ENCODE assay signal across 16 cellular contexts in the genomic region with DNA sequence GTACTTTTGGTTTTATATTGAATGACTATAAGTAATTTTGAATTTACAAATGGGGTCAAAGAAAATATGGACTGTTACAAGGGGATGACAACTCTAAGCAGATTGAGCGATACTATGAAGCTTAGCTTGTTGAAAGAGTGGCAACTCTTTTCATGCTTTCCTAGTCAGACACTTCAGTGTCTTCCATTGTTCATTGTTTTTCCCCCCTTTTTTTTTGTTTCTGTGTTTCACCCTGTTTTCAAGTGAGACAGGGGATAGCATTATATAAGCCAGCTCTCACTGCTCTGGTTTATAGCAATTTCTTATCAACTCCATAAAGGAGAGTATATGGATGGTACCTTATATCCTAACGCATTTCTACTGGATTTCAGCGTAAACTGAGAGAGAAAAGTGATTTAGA. TPM values are rescaled to one million over a fixed set of nuclear protein-coding genes. Genes with fewer than 3 reads are reported as not detected.
DNase-seq lines count a peak whose midpoint lies in the region; ATAC-seq and TF ChIP-seq lines count a peak whose summit lies in the region.
"Had no signal": no experiment of that assay in that cellular context is flagged by ENCODE, and none has a peak within 500 bp of the region (broad histone marks: within the 10 kb centered on the region; RNA-seq: fewer than 3 reads in every experiment).

No MANE protein-coding gene starts in this region.

- no peak for ATAC-seq in T-helper 17 cell
- no peak for ATAC-seq in HG03196 (IDR thresholded peaks at IDR 0.05; ENCODE audit: unreplicated experiment)
- no peak for ATAC-seq in WTC11
- ATAC-seq in HG03565 (IDR thresholded peaks at IDR 0.05; ENCODE audit: unreplicated experiment) = no peak
- ATAC-seq: A549, GM23338 had no signal

- POLR2A ChIA-PET in WTC11 (lab: Charles Lee) = no interaction called here

- H3K27me3 Mint-ChIP-seq in T-helper 17 cell = no peaks in the 10 kb centered on the region
- H3K27me3 Mint-ChIP-seq in WTC11 (ENCODE audit: low read depth) = no peaks in the 10 kb centered on the region
- H3K27me3 Mint-ChIP-seq: CD4-positive, alpha-beta memory T cell had no signal

- peak overlapping the region in 6 of 59 donors; percentile 0 to 25 (median 8) for H3K4me3 ChIP-seq in dorsolateral prefrontal cortex
- H3K4me3 ChIP-seq: A549, BLaER1, GM23338 had no signal

- peaks cover 10% of the 10 kb centered on the region for H3K4me1 Mint-ChIP-seq in T-helper 17 cell
- peaks cover 4% of the 10 kb centered on the region; the same call in 1 of the 2 replicates for H3K4me1 Mint-ChIP-seq in WTC11
- H3K4me1 Mint-ChIP-seq: GM23338 had no signal

- CTCF ChIA-PET in WTC11 (lab: Charles Lee) = interaction anchor here (3.9 kb wide), 1 partner anchor 216 kb away, joined by 19 read pairs; a partner anchor contains a TSS

- TF ChIP-seq CTCF in dorsolateral prefrontal cortex (IDR thresholded peaks at IDR 0.05 in 54 of 56, conservative IDR thresholded peaks at IDR 0.05 in 2 of 56; ENCODE audit: low read depth in 1 of 56, partially characterized antibody in 56 of 56) (peak in 2 of 56 donors; percentile 17), WTC11 (IDR thresholded peaks at IDR 0.05) (no peak)

- H3K36me3 Mint-ChIP-seq in T-helper 17 cell (ENCODE audit: low read depth) (peaks cover 10% of the 10 kb centered on the region), WTC11 (peaks cover 8% of the 10 kb centered on the region)

- H3K27ac ChIP-seq in dorsolateral prefrontal cortex = peak overlapping the region in 58 of 59 donors; percentile 33 to 94 (median 80)
- H3K27ac ChIP-seq: 22Rv1, A549, BLaER1, HL-60 had no signal

- no peaks in the 10 kb centered on the region for H3K9me3 ChIP-seq in T-helper 17 cell (ENCODE audit: control insufficient read depth, low read length, poor library complexity, severe bottlenecking)
- H3K9me3 ChIP-seq: A549, BLaER1 had no signal

- no peak overlapping the region for H3K4me3 Mint-ChIP-seq in T-helper 17 cell
- no peak overlapping the region for H3K4me3 Mint-ChIP-seq in WTC11
- H3K4me3 Mint-ChIP-seq: CD14-positive monocyte; CD4-positive, alpha-beta memory T cell; GM23338 had no signal

- no peaks in the 10 kb centered on the region for H3K9me3 Mint-ChIP-seq in WTC11
- H3K9me3 Mint-ChIP-seq: CD14-positive monocyte; CD4-positive, alpha-beta memory T cell; GM23338 had no signal

- peak overlapping the region; percentile 71 for H3K27ac Mint-ChIP-seq in T-helper 17 cell
- H3K27ac Mint-ChIP-seq in WTC11 = no peak overlapping the region
- H3K27ac Mint-ChIP-seq: GM23338 had no signal

- H3K27me3 ChIP-seq in dorsolateral prefrontal cortex = no peaks in the 10 kb centered on the region
- H3K27me3 ChIP-seq: BLaER1 had no signal

- DNase-seq in T-helper 17 cell = no peak
- DNase-seq in dorsolateral prefrontal cortex = no peak
- DNase-seq in midbrain (lab: John Stamatoyannopoulos, UW) = peak; percentile 45
- peak; percentile 78 for DNase-seq in superior temporal gyrus (ENCODE audit: extremely low spot score)
- DNase-seq in WTC11 (ENCODE audit: low spot score) = no peak
- DNase-seq: CD4-positive, alpha-beta memory T cell; DMS79 treated with DMSO at 0.1 percent for 48 hours; HCEC 1CT had no signal

- intact Hi-C loops in dorsolateral prefrontal cortex (cut with DNase I) = no loop called here

TF ChIP-seq in WTC11, 78 proteins besides CTCF, POLR2A, EP300 and RAD21 (continues in another document):
- TF ChIP-seq MXD4 (CRISPR knock-in tag; IDR thresholded peaks at IDR 0.05; ENCODE audit: borderline replicate concordance) = no peak
- TF ChIP-seq, protein P1, sequence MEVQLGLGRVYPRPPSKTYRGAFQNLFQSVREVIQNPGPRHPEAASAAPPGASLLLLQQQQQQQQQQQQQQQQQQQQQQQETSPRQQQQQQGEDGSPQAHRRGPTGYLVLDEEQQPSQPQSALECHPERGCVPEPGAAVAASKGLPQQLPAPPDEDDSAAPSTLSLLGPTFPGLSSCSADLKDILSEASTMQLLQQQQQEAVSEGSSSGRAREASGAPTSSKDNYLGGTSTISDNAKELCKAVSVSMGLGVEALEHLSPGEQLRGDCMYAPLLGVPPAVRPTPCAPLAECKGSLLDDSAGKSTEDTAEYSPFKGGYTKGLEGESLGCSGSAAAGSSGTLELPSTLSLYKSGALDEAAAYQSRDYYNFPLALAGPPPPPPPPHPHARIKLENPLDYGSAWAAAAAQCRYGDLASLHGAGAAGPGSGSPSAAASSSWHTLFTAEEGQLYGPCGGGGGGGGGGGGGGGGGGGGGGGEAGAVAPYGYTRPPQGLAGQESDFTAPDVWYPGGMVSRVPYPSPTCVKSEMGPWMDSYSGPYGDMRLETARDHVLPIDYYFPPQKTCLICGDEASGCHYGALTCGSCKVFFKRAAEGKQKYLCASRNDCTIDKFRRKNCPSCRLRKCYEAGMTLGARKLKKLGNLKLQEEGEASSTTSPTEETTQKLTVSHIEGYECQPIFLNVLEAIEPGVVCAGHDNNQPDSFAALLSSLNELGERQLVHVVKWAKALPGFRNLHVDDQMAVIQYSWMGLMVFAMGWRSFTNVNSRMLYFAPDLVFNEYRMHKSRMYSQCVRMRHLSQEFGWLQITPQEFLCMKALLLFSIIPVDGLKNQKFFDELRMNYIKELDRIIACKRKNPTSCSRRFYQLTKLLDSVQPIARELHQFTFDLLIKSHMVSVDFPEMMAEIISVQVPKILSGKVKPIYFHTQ (CRISPR knock-in tag; IDR thresholded peaks at IDR 0.05) = no peak
- TF ChIP-seq, protein P2, sequence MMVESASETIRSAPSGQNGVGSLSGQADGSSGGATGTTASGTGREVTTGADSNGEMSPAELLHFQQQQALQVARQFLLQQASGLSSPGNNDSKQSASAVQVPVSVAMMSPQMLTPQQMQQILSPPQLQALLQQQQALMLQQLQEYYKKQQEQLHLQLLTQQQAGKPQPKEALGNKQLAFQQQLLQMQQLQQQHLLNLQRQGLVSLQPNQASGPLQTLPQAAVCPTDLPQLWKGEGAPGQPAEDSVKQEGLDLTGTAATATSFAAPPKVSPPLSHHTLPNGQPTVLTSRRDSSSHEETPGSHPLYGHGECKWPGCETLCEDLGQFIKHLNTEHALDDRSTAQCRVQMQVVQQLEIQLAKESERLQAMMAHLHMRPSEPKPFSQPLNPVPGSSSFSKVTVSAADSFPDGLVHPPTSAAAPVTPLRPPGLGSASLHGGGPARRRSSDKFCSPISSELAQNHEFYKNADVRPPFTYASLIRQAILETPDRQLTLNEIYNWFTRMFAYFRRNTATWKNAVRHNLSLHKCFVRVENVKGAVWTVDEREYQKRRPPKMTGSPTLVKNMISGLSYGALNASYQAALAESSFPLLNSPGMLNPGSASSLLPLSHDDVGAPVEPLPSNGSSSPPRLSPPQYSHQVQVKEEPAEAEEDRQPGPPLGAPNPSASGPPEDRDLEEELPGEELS (CRISPR knock-in tag; IDR thresholded peaks at IDR 0.05) = no peak
- no peak for TF ChIP-seq NFATC4 (CRISPR knock-in tag; IDR thresholded peaks at IDR 0.05)
- TF ChIP-seq, protein P3, sequence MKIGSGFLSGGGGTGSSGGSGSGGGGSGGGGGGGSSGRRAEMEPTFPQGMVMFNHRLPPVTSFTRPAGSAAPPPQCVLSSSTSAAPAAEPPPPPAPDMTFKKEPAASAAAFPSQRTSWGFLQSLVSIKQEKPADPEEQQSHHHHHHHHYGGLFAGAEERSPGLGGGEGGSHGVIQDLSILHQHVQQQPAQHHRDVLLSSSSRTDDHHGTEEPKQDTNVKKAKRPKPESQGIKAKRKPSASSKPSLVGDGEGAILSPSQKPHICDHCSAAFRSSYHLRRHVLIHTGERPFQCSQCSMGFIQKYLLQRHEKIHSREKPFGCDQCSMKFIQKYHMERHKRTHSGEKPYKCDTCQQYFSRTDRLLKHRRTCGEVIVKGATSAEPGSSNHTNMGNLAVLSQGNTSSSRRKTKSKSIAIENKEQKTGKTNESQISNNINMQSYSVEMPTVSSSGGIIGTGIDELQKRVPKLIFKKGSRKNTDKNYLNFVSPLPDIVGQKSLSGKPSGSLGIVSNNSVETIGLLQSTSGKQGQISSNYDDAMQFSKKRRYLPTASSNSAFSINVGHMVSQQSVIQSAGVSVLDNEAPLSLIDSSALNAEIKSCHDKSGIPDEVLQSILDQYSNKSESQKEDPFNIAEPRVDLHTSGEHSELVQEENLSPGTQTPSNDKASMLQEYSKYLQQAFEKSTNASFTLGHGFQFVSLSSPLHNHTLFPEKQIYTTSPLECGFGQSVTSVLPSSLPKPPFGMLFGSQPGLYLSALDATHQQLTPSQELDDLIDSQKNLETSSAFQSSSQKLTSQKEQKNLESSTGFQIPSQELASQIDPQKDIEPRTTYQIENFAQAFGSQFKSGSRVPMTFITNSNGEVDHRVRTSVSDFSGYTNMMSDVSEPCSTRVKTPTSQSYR (CRISPR knock-in tag; IDR thresholded peaks at IDR 0.05) = no peak
- no peak for TF ChIP-seq KAT7 (CRISPR knock-in tag; IDR thresholded peaks at IDR 0.05; ENCODE audit: borderline replicate concordance)
- TF ChIP-seq, protein P4, sequence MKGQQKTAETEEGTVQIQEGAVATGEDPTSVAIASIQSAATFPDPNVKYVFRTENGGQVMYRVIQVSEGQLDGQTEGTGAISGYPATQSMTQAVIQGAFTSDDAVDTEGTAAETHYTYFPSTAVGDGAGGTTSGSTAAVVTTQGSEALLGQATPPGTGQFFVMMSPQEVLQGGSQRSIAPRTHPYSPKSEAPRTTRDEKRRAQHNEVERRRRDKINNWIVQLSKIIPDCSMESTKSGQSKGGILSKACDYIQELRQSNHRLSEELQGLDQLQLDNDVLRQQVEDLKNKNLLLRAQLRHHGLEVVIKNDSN (CRISPR knock-in tag; IDR thresholded peaks at IDR 0.05) = no peak
- no peak for TF ChIP-seq SP1 (CRISPR knock-in tag; conservative IDR thresholded peaks at IDR 0.05)
- TF ChIP-seq CREB1 (CRISPR knock-in tag; IDR thresholded peaks at IDR 0.05) = no peak
- TF ChIP-seq FOXJ3 (CRISPR knock-in tag; IDR thresholded peaks at IDR 0.05; ENCODE audit: borderline replicate concordance) = no peak
- no peak for TF ChIP-seq SMAD3 (CRISPR knock-in tag; IDR thresholded peaks at IDR 0.05; ENCODE audit: borderline replicate concordance)

RNA-seq across cellular contexts. Expression of a gene that starts 24.6 kb away (rescaled TPM):
- total RNA-seq in T-helper 17 cell (100 to 1,000 TPM; 108 to 113 TPM), dorsolateral prefrontal cortex (1,000 to 10,000 TPM in 2 of 120 experiments, 100 to 1,000 TPM in 118; 437 to 1,009 (median 790) TPM), WTC11 (2021) (347 to 366 TPM (median 363 TPM) in 3 replicates)

RNA-seq across cellular contexts. Expression of a gene that starts 56.7 kb away (rescaled TPM):
- 1 to 10 TPM; 1.3 to 3.9 TPM for total RNA-seq in T-helper 17 cell
- 10 to 100 TPM in 119 of 120 experiments, 1 to 10 TPM in 1; 9.9 to 40.2 (median 19.8) TPM for total RNA-seq in dorsolateral prefrontal cortex
- 69.7 to 82.5 TPM (median 74.4 TPM) in 3 replicates for total RNA-seq in WTC11 (2021)

Comparison
In these comparisons a context has a peak if more than half of its experiments do, and no peak if none do; other contexts are left out.
1. DNase-seq: peak in midbrain (single experiment) and superior temporal gyrus (single experiment); none in T-helper 17 cell (0 of 3), dorsolateral prefrontal cortex (0 of 10) and WTC11 (single experiment).